Comparison of ENCODE assay signal across 1 cellular context in genomic region chr9:121059998-121060636, GRCh38.
TF ChIP-seq lines count a peak whose summit lies in the region.

No MANE protein-coding gene starts in this region.

TF ChIP-seq in K562, 482 proteins besides CTCF, POLR2A, EP300 and RAD21:
- no peak for TF ChIP-seq KLF13 (tag; IDR thresholded peaks at IDR 0.05; ENCODE audit: borderline replicate concordance, low read depth)
- TF ChIP-seq ZNF699 (CRISPR knock-in tag; IDR thresholded peaks at IDR 0.05; ENCODE audit: insufficient replicate concordance) = no peak
- TF ChIP-seq, protein P1, sequence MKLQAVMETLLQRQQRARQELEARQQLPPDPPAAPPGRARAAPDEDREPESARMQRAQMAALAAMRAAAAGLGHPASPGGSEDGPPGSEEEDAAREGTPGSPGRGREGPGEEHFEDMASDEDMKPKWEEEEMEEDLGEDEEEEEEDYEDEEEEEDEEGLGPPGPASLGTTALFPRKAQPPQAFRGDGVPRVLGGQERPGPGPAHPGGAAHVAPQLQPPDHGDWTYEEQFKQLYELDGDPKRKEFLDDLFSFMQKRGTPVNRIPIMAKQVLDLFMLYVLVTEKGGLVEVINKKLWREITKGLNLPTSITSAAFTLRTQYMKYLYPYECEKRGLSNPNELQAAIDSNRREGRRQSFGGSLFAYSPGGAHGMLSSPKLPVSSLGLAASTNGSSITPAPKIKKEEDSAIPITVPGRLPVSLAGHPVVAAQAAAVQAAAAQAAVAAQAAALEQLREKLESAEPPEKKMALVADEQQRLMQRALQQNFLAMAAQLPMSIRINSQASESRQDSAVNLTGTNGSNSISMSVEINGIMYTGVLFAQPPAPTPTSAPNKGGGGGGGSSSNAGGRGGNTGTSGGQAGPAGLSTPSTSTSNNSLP (IDR thresholded peaks at IDR 0.05; ENCODE audit: borderline replicate concordance, low read depth, low read length) = 0 out of 2 replicates have a peak, but pooled peaks have one; percentile 47
- peak; percentile 92 for TF ChIP-seq DACH1 (IDR thresholded peaks at IDR 0.05; ENCODE audit: partially characterized antibody)
- peak; percentile 53 for TF ChIP-seq SMC3 (conservative IDR thresholded peaks at IDR 0.05; ENCODE audit: insufficient read depth, low read depth, low read length)
- TF ChIP-seq ID3 (CRISPR knock-in tag; IDR thresholded peaks at IDR 0.05) = no peak
- TF ChIP-seq ID3 (tag; IDR thresholded peaks at IDR 0.05) = no peak
- TF ChIP-seq, protein P2, sequence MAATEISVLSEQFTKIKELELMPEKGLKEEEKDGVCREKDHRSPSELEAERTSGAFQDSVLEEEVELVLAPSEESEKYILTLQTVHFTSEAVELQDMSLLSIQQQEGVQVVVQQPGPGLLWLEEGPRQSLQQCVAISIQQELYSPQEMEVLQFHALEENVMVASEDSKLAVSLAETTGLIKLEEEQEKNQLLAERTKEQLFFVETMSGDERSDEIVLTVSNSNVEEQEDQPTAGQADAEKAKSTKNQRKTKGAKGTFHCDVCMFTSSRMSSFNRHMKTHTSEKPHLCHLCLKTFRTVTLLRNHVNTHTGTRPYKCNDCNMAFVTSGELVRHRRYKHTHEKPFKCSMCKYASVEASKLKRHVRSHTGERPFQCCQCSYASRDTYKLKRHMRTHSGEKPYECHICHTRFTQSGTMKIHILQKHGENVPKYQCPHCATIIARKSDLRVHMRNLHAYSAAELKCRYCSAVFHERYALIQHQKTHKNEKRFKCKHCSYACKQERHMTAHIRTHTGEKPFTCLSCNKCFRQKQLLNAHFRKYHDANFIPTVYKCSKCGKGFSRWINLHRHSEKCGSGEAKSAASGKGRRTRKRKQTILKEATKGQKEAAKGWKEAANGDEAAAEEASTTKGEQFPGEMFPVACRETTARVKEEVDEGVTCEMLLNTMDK (IDR thresholded peaks at IDR 0.05; ENCODE audit: borderline replicate concordance, insufficient read depth, low read depth, low read length, poor library complexity, severe bottlenecking) = peak; percentile 6
- 0 out of 2 replicates have a peak, but pooled peaks have one; percentile 51 for TF ChIP-seq ZFP91 (CRISPR knock-in tag; IDR thresholded peaks at IDR 0.05)
- TF ChIP-seq MCM7 (IDR thresholded peaks at IDR 0.05) = peak in 1 of 2 experiments; percentile 59; a peak in 1 of 4 replicates
- TF ChIP-seq, protein P3, sequence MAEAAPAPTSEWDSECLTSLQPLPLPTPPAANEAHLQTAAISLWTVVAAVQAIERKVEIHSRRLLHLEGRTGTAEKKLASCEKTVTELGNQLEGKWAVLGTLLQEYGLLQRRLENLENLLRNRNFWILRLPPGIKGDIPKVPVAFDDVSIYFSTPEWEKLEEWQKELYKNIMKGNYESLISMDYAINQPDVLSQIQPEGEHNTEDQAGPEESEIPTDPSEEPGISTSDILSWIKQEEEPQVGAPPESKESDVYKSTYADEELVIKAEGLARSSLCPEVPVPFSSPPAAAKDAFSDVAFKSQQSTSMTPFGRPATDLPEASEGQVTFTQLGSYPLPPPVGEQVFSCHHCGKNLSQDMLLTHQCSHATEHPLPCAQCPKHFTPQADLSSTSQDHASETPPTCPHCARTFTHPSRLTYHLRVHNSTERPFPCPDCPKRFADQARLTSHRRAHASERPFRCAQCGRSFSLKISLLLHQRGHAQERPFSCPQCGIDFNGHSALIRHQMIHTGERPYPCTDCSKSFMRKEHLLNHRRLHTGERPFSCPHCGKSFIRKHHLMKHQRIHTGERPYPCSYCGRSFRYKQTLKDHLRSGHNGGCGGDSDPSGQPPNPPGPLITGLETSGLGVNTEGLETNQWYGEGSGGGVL (CRISPR knock-in tag; IDR thresholded peaks at IDR 0.05) = no peak
- no peak for TF ChIP-seq NR2F6 (CRISPR knock-in tag; IDR thresholded peaks at IDR 0.05)
